In the genomic region with DNA sequence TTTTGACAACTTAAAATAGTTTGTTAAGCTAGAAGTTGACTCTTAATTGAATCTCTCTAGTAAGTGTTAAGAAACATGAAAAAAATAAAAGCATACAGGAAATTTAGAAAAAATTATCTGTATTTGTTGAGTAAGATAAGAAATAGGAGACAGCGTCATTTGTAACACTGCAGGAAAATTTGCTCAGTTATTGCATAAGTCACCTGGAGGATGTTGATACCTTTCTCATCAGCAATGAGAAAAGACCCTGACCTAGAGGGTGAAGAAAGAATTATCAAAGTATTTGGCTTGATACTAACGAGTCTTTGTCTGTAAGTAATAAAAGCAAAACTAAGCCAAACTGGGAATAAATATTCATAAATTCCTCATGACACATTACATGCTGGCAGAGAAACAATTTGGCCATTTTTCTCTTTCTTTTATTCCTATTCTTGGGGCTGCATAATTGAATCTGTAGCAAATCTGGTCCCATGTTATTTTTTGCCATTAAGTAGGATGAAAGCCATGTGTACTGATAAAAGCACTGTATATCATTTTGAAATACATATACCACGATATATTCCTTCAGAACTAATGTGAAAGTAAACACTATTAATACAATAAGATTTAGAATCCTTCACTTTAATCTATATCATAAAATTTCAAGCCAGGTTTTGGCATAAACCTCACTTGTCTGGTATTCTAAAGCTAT, we compare ENCODE assay signal across 19 cellular contexts.
"Had no signal": no experiment of that assay in that cellular context is flagged by ENCODE, and none has a peak within 500 bp of the region (broad histone marks: within the 10 kb centered on the region; RNA-seq: fewer than 3 reads in every experiment).

No MANE protein-coding gene starts in this region.

- H3K4me3 ChIP-seq: dorsolateral prefrontal cortex, gastroesophageal sphincter, heart left ventricle, prostate gland, right atrium auricular region, tibial artery had no signal

- H3K27me3 ChIP-seq: dorsolateral prefrontal cortex, gastroesophageal sphincter, heart left ventricle, right atrium auricular region, tibial artery had no signal

- H3K4me1 ChIP-seq: gastroesophageal sphincter, heart left ventricle, prostate gland, right atrium auricular region, tibial artery had no signal

- ATAC-seq: activated T-cell treated with anti-CD3 and anti-CD28 coated beads, Interleukin-2, amount 50 U/mL, for 72 hours; gastroesophageal sphincter; heart left ventricle; stimulated activated naive CD8-positive, alpha-beta T cell treated with anti-CD3 and anti-CD28 coated beads, Interleukin-15, Interleukin-2, amounts not matched to agents 100 U/mL and 50 U/mL, for 24 hours had no signal

- FAIRE-seq: astrocyte, colon had no signal

- H3K27ac ChIP-seq: dorsolateral prefrontal cortex, epithelial cell of prostate, gastroesophageal sphincter, heart left ventricle, prostate gland, right atrium auricular region, tibial artery, WERI-Rb-1 had no signal

- DNase-seq: activated CD4-positive, alpha-beta T cell treated with anti-CD3 and anti-CD28 coated beads for 1 hour; activated gamma-delta T cell; activated T-cell treated with anti-CD3 and anti-CD28 coated beads, Interleukin-2, amount 50 U/mL, for 72 hours; dorsolateral prefrontal cortex; heart left ventricle; mesendoderm; nephron progenitor cell; stimulated activated CD4-positive, alpha-beta T cell treated with anti-CD3 and anti-CD28 coated beads, Interleukin-2, amount 100 ng/mL, for 24 hours; stimulated activated naive CD8-positive, alpha-beta T cell treated with anti-CD3 and anti-CD28 coated beads, Interleukin-15, Interleukin-2, amounts not matched to agents 100 U/mL and 50 U/mL, for 24 hours; substantia nigra; T-helper 2 cell; tibial artery; WERI-Rb-1 had no signal

- H3K9me3 ChIP-seq: gastroesophageal sphincter, heart left ventricle, prostate gland, right atrium auricular region, tibial artery had no signal

- H3K36me3 ChIP-seq: gastroesophageal sphincter, heart left ventricle, prostate gland, right atrium auricular region, tibial artery, WERI-Rb-1 had no signal
